Comparison of ENCODE assay signal across 12 cellular contexts in the genomic region with DNA sequence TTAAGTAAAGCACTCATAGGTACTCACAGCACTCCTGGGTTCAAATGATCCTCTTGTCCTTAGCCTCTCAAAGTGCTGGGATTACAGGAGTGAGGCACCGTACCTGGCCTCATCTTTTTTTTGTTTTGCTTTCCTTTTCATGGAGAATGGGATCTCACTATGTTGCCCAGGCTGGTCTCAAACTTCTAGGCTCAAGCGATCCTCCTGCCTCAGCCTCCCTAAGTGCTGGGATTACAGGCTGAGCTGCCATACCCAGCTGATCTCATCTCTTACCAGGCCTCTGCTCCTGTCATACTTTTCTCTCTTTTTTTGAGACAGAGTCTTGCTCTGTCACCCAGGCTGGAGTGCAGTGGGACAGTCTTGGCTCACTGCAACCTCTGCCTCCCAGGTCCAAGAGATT. TPM values are rescaled to one million over a fixed set of nuclear protein-coding genes. Genes with fewer than 3 reads are reported as not detected.
DNase-seq lines count a peak whose midpoint lies in the region; ATAC-seq and TF ChIP-seq lines count a peak whose summit lies in the region.
"Not testable (repeated sequence)": the region's sequence is repeated elsewhere in the genome, so short reads cannot be mapped to it uniquely, and the experiment has no call there.
"Had no signal": no experiment of that assay in that cellular context is flagged by ENCODE, and none has a peak within 500 bp of the region (broad histone marks: within the 10 kb centered on the region; RNA-seq: fewer than 3 reads in every experiment).

No MANE protein-coding gene starts in this region.

- 0 out of 2 replicates have a peak overlapping the region, but pooled peaks have one; percentile 81 for H3K4me2 ChIP-seq in DOHH2 (ENCODE audit: low read length)

- ATAC-seq in activated CD4-positive, alpha-beta T cell treated with anti-CD3 and anti-CD28 coated beads for 36 hours; activated T-cell treated with anti-CD3 and anti-CD28 coated beads, Interleukin-2, amount 50 U/mL, for 72 hours (replicated peaks in 1 of 2): not testable (repeated sequence)

- H4K20me1 ChIP-seq in DOHH2 (ENCODE audit: control insufficient read depth, insufficient read depth, low read depth, low read length): not testable (repeated sequence)

- H3K4me1 ChIP-seq in DOHH2 (ENCODE audit: control insufficient read depth, low read length): peaks cover 21% of the 10 kb centered on the region

- peak overlapping the region; percentile 37 for H3K27ac Mint-ChIP-seq in activated CD4-positive, alpha-beta T cell treated with anti-CD3 and anti-CD28 coated beads for 36 hours
- H3K27ac Mint-ChIP-seq in activated T-cell treated with anti-CD3 and anti-CD28 coated beads, Interleukin-2, amount 50 U/mL, for 72 hours: peak overlapping the region; percentile 96
- H3K27ac Mint-ChIP-seq in activated naive CD4-positive, alpha-beta T cell treated with anti-CD3 and anti-CD28 coated beads, Interleukin-2, amount 50 U/mL, for 24 hours: peak overlapping the region; percentile 70
- peak overlapping the region; percentile 21 for H3K27ac Mint-ChIP-seq in dendritic cell treated with granulocyte-macrophage colony-stimulating factor and Interleukin-4, amounts not matched to agents 40 ng/mL and 50 ng/mL, for 4 days
- H3K27ac Mint-ChIP-seq in osteocyte (ENCODE audit: unreplicated experiment): peak overlapping the region; percentile 10
- H3K27ac Mint-ChIP-seq in stimulated activated naive CD8-positive, alpha-beta T cell treated with anti-CD3 and anti-CD28 coated beads, Interleukin-15, Interleukin-2, amounts not matched to agents 100 ng/mL and 50 ng/mL, for 24 hours: peak overlapping the region; percentile 78

- H3K9me3 Mint-ChIP-seq in activated CD4-positive, alpha-beta T cell treated with anti-CD3 and anti-CD28 coated beads for 36 hours (ENCODE audit: low read depth); activated T-cell treated with anti-CD3 and anti-CD28 coated beads, Interleukin-2, amount 50 U/mL, for 72 hours; activated naive CD4-positive, alpha-beta T cell treated with anti-CD3 and anti-CD28 coated beads, Interleukin-2, amount 50 U/mL, for 24 hours; dendritic cell treated with granulocyte-macrophage colony-stimulating factor and Interleukin-4, amounts not matched to agents 40 ng/mL and 50 ng/mL, for 4 days; osteocyte (ENCODE audit: unreplicated experiment); stimulated activated naive CD8-positive, alpha-beta T cell treated with anti-CD3 and anti-CD28 coated beads, Interleukin-15, Interleukin-2, amounts not matched to agents 100 ng/mL and 50 ng/mL, for 24 hours: not testable (repeated sequence)

- H3K4me1 Mint-ChIP-seq in activated CD4-positive, alpha-beta T cell treated with anti-CD3 and anti-CD28 coated beads for 36 hours: peaks cover 30% of the 10 kb centered on the region
- H3K4me1 Mint-ChIP-seq in activated T-cell treated with anti-CD3 and anti-CD28 coated beads, Interleukin-2, amount 50 U/mL, for 72 hours (ENCODE audit: low read depth): peaks cover 32% of the 10 kb centered on the region
- H3K4me1 Mint-ChIP-seq in activated naive CD4-positive, alpha-beta T cell treated with anti-CD3 and anti-CD28 coated beads, Interleukin-2, amount 50 U/mL, for 24 hours: peaks cover 43% of the 10 kb centered on the region
- peaks cover 38% of the 10 kb centered on the region for H3K4me1 Mint-ChIP-seq in dendritic cell treated with granulocyte-macrophage colony-stimulating factor and Interleukin-4, amounts not matched to agents 40 ng/mL and 50 ng/mL, for 4 days (ENCODE audit: low read depth)
- H3K4me1 Mint-ChIP-seq in osteocyte (ENCODE audit: unreplicated experiment): peaks cover 29% of the 10 kb centered on the region
- peaks cover 30% of the 10 kb centered on the region for H3K4me1 Mint-ChIP-seq in stimulated activated naive CD8-positive, alpha-beta T cell treated with anti-CD3 and anti-CD28 coated beads, Interleukin-15, Interleukin-2, amounts not matched to agents 100 ng/mL and 50 ng/mL, for 24 hours (ENCODE audit: low read depth)

- not testable (repeated sequence) for TF ChIP-seq CTCF in DOHH2 (IDR thresholded peaks at IDR 0.05; ENCODE audit: low read depth, low read length, poor library complexity, severe bottlenecking); osteocyte (IDR thresholded peaks at IDR 0.05)

- H3K79me2 ChIP-seq in DOHH2 (ENCODE audit: control insufficient read depth, low read length): peaks cover 53% of the 10 kb centered on the region

- peak overlapping the region; percentile 97 for H3K4me3 Mint-ChIP-seq in activated CD4-positive, alpha-beta T cell treated with anti-CD3 and anti-CD28 coated beads for 36 hours
- H3K4me3 Mint-ChIP-seq in activated T-cell treated with anti-CD3 and anti-CD28 coated beads, Interleukin-2, amount 50 U/mL, for 72 hours: peak overlapping the region in 1 of 2 donors; percentile 98
- H3K4me3 Mint-ChIP-seq in activated naive CD4-positive, alpha-beta T cell treated with anti-CD3 and anti-CD28 coated beads, Interleukin-2, amount 50 U/mL, for 24 hours: peak overlapping the region; percentile 93
- H3K4me3 Mint-ChIP-seq in dendritic cell treated with granulocyte-macrophage colony-stimulating factor and Interleukin-4, amounts not matched to agents 40 ng/mL and 50 ng/mL, for 4 days; osteocyte (ENCODE audit: unreplicated experiment); stimulated activated naive CD8-positive, alpha-beta T cell treated with anti-CD3 and anti-CD28 coated beads, Interleukin-15, Interleukin-2, amounts not matched to agents 100 ng/mL and 50 ng/mL, for 24 hours: not testable (repeated sequence)

- H3K27ac ChIP-seq in DOHH2 (ENCODE audit: low read depth, low read length): not testable (repeated sequence)

- not testable (repeated sequence) for H3K9me2 ChIP-seq in DOHH2 (replicated peaks; ENCODE audit: control insufficient read depth, low read length)

- H3K4me3 ChIP-seq in DOHH2 (ENCODE audit: low read length): not testable (repeated sequence)

- H3K36me3 ChIP-seq in DOHH2 (ENCODE audit: control insufficient read depth, low read length): peaks cover 53% of the 10 kb centered on the region

- POLR2A ChIA-PET in activated CD4-positive, alpha-beta T cell treated with anti-CD3 and anti-CD28 coated beads for 36 hours (lab: Charles Lee): interaction anchor here (0.7 kb wide), 1 partner anchor 208 kb away, joined by 3 read pairs; no protein-coding TSS in a partner anchor

- intact Hi-C loops in activated CD4-positive, alpha-beta T cell treated with anti-CD3 and anti-CD28 coated beads for 36 hours (cut with DNase I, micrococcal nuclease); dendritic cell treated with granulocyte-macrophage colony-stimulating factor and Interleukin-4, amounts not matched to agents 40 ng/mL and 50 ng/mL, for 4 days (cut with micrococcal nuclease): not testable (repeated sequence)

- peaks cover 15% of the 10 kb centered on the region for H3F3A ChIP-seq in DOHH2 (ENCODE audit: control insufficient read depth, insufficient read depth)

- peaks cover 51% of the 10 kb centered on the region for H3K36me3 Mint-ChIP-seq in activated CD4-positive, alpha-beta T cell treated with anti-CD3 and anti-CD28 coated beads for 36 hours (ENCODE audit: low read depth)
- H3K36me3 Mint-ChIP-seq in activated T-cell treated with anti-CD3 and anti-CD28 coated beads, Interleukin-2, amount 50 U/mL, for 72 hours (ENCODE audit: insufficient read depth in 2 of 2): peaks cover 17 to 19% of the 10 kb centered on the region in 2 donors
- peaks cover 16% of the 10 kb centered on the region for H3K36me3 Mint-ChIP-seq in activated naive CD4-positive, alpha-beta T cell treated with anti-CD3 and anti-CD28 coated beads, Interleukin-2, amount 50 U/mL, for 24 hours
- peaks cover 78% of the 10 kb centered on the region for H3K36me3 Mint-ChIP-seq in dendritic cell treated with granulocyte-macrophage colony-stimulating factor and Interleukin-4, amounts not matched to agents 40 ng/mL and 50 ng/mL, for 4 days (ENCODE audit: low read depth)
- H3K36me3 Mint-ChIP-seq in osteocyte (ENCODE audit: unreplicated experiment): peaks cover 22% of the 10 kb centered on the region
- peaks cover 47% of the 10 kb centered on the region for H3K36me3 Mint-ChIP-seq in stimulated activated naive CD8-positive, alpha-beta T cell treated with anti-CD3 and anti-CD28 coated beads, Interleukin-15, Interleukin-2, amounts not matched to agents 100 ng/mL and 50 ng/mL, for 24 hours (ENCODE audit: low read depth)

- DNase-seq in activated CD4-positive, alpha-beta T cell treated with anti-CD3 and anti-CD28 coated beads for 36 hours; activated T-cell treated with anti-CD3 and anti-CD28 coated beads, Interleukin-2, amount 50 U/mL, for 72 hours; osteocyte (ENCODE audit: extremely low spot score, unreplicated experiment): not testable (repeated sequence)

- H3K9me3 ChIP-seq in DOHH2 (ENCODE audit: control insufficient read depth, insufficient read depth, low read length): not testable (repeated sequence)

- not testable (repeated sequence) for H3K27me3 ChIP-seq in DOHH2 (ENCODE audit: control insufficient read depth, low read length)

- CTCF ChIA-PET in activated CD4-positive, alpha-beta T cell treated with anti-CD3 and anti-CD28 coated beads for 36 hours (lab: Charles Lee): not testable (repeated sequence)

- not testable (repeated sequence) for H3K27me3 Mint-ChIP-seq in activated CD4-positive, alpha-beta T cell treated with anti-CD3 and anti-CD28 coated beads for 36 hours; activated T-cell treated with anti-CD3 and anti-CD28 coated beads, Interleukin-2, amount 50 U/mL, for 72 hours (ENCODE audit: low read depth); activated naive CD4-positive, alpha-beta T cell treated with anti-CD3 and anti-CD28 coated beads, Interleukin-2, amount 50 U/mL, for 24 hours; dendritic cell treated with granulocyte-macrophage colony-stimulating factor and Interleukin-4, amounts not matched to agents 40 ng/mL and 50 ng/mL, for 4 days; osteocyte (ENCODE audit: unreplicated experiment); stimulated activated naive CD8-positive, alpha-beta T cell treated with anti-CD3 and anti-CD28 coated beads, Interleukin-15, Interleukin-2, amounts not matched to agents 100 ng/mL and 50 ng/mL, for 24 hours

RNA-seq across cellular contexts. Expression of a gene that starts 4.6 kb away (rescaled TPM):
- 10 to 100 TPM; 61.2 to 61.7 TPM for total RNA-seq in activated CD4-positive, alpha-beta T cell treated with anti-CD3 and anti-CD28 coated beads for 36 hours
- 10 to 100 TPM; 65.8 to 94.0 TPM for total RNA-seq in activated T-cell treated with anti-CD3 and anti-CD28 coated beads, Interleukin-2, amount 50 U/mL, for 72 hours
- 7.6 and 7.7 TPM in 2 replicates for total RNA-seq in osteocyte

RNA-seq across cellular contexts. Expression of a gene that starts 53.1 kb away (rescaled TPM):
- not detected for total RNA-seq in activated CD4-positive, alpha-beta T cell treated with anti-CD3 and anti-CD28 coated beads for 36 hours
- total RNA-seq in activated T-cell treated with anti-CD3 and anti-CD28 coated beads, Interleukin-2, amount 50 U/mL, for 72 hours: not detected
- not detected in 2 replicates for total RNA-seq in osteocyte
- total RNA-seq: CD4-positive, CD25-positive, alpha-beta regulatory T cell; Daoy; H1; HFFc6; HT1080 had no signal

Comparison
In these comparisons a context has a peak if more than half of its experiments do, and no peak if none do; other contexts are left out.
1. H3K27ac Mint-ChIP-seq: peak in every context shown above with its lines; median percentile 96 in activated T-cell treated with anti-CD3 and anti-CD28 coated beads, Interleukin-2, amount 50 U/mL, for 72 hours; 78 in stimulated activated naive CD8-positive, alpha-beta T cell treated with anti-CD3 and anti-CD28 coated beads, Interleukin-15, Interleukin-2, amounts not matched to agents 100 ng/mL and 50 ng/mL, for 24 hours; 70 in activated naive CD4-positive, alpha-beta T cell treated with anti-CD3 and anti-CD28 coated beads, Interleukin-2, amount 50 U/mL, for 24 hours; 37 in activated CD4-positive, alpha-beta T cell treated with anti-CD3 and anti-CD28 coated beads for 36 hours; 21 in dendritic cell treated with granulocyte-macrophage colony-stimulating factor and Interleukin-4, amounts not matched to agents 40 ng/mL and 50 ng/mL, for 4 days; 10 in osteocyte.